ENCODE assay signal across 9 cellular contexts in genomic region chr1:243354511-243355153, GRCh38.
DNase-seq lines count a peak whose midpoint lies in the region; ATAC-seq and TF ChIP-seq lines count a peak whose summit lies in the region.
"Had no signal": no experiment of that assay in that cellular context is flagged by ENCODE, and none has a peak within 500 bp of the region (broad histone marks: within the 10 kb centered on the region; RNA-seq: fewer than 3 reads in every experiment).

No MANE protein-coding gene starts in this region.

- no peak for TF ChIP-seq CTCF in neural crest cell (conservative IDR thresholded peaks at IDR 0.05)

- ATAC-seq in GM18519 (IDR thresholded peaks at IDR 0.05; ENCODE audit: low FRiP score, unreplicated experiment) (peak; percentile 56), HG02642 (IDR thresholded peaks at IDR 0.05; ENCODE audit: poor library complexity, unreplicated experiment) (peak; percentile 71)

- no peaks in the 10 kb centered on the region for H3K27me3 Mint-ChIP-seq in neural crest cell (ENCODE audit: low read depth)

- H3K4me1 Mint-ChIP-seq in neural crest cell, result peaks cover 12% of the 10 kb centered on the region

- peaks cover 11% of the 10 kb centered on the region for H3K9me3 Mint-ChIP-seq in neural crest cell

- DNase-seq in amniotic epithelial cell (ENCODE audit: low read depth), result peak; percentile 41
- no peak for DNase-seq in neural crest cell (ENCODE audit: low read depth, low spot score)
- no peak for DNase-seq in NCI-H748 treated with DMSO at 0.1 percent for 48 hours (lab: John Stamatoyannopoulos, UW)
- no peak for DNase-seq in stimulated activated CD4-positive, alpha-beta T cell treated with anti-CD3 and anti-CD28 coated beads, Interleukin-2, amount 100 ng/mL, for 24 hours
- DNase-seq in Kasumi-1 (lab: John Stamatoyannopoulos, UW), result no peak
- no peak for DNase-seq in activated CD8-positive, alpha-beta memory T cell treated with anti-CD3 and anti-CD28 coated beads, Interleukin-2, amount 50 U/mL, for 48 hours
- DNase-seq: left cardiac atrium had no signal

- peaks cover 13% of the 10 kb centered on the region for H3K36me3 Mint-ChIP-seq in neural crest cell (ENCODE audit: low read depth)

- H3K27ac Mint-ChIP-seq in neural crest cell (ENCODE audit: unreplicated experiment), result peak overlapping the region; percentile 2

- no peak overlapping the region for H3K4me3 Mint-ChIP-seq in neural crest cell
